ENCODE assay signal across 14 cellular contexts in the genomic region with DNA sequence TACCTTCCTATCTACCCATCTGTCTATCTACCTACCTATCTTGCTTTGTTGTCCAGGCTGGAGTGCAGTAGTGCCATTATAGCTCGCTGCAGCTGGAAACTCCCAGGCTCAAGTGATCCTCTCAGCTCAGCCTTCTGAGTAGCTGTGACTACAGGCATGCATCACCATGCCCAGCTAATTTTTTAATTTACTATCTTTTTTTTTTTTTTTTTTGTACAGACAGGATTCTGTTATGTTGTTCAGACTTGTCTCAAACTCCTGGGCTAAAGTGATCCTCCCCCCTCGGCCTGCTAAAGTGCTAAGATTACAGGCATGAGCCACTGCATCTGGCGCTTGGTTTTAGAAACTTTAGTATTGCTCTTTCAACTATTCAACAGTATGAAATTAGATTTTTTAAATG.
A peak's percentile ranks its signal among the peaks of the same experiment; 100 is the strongest.
DNase-seq lines count a peak whose midpoint lies in the region; ATAC-seq and TF ChIP-seq lines count a peak whose summit lies in the region.
"Had no signal": no experiment of that assay in that cellular context is flagged by ENCODE, and none has a peak within 500 bp of the region (broad histone marks: within the 10 kb centered on the region; RNA-seq: fewer than 3 reads in every experiment).

No MANE protein-coding gene starts in this region.

- H3K4me3 ChIP-seq in RWPE2 (ENCODE audit: severe bottlenecking) = no peak overlapping the region
- H3K4me3 ChIP-seq: HAP-1 had no signal

- no peak overlapping the region for H3K27ac ChIP-seq in RWPE2 (ENCODE audit: poor library complexity, severe bottlenecking)
- H3K27ac ChIP-seq: 22Rv1 had no signal

- H3K36me3 ChIP-seq in RWPE2 (ENCODE audit: low read depth) = no peaks in the 10 kb centered on the region
- H3K36me3 ChIP-seq: HAP-1 had no signal

- H3K4me1 ChIP-seq in RWPE2 (ENCODE audit: insufficient read depth, poor library complexity, severe bottlenecking) = no peaks in the 10 kb centered on the region
- H3K4me1 ChIP-seq: HAP-1 had no signal

- DNase-seq in NCI-H1105 treated with DMSO at 0.1 percent for 48 hours (lab: John Stamatoyannopoulos, UW) (peak; percentile 36), NCI-H1105 (lab: John Stamatoyannopoulos, UW) (no peak), RWPE2 (ENCODE audit: low spot score) (peak; percentile 32), NCI-H82 treated with DMSO at 0.1 percent for 48 hours (lab: John Stamatoyannopoulos, UW; ENCODE audit: unreplicated experiment) (no peak), HuH-7.5 (ENCODE audit: low spot score) (no peak)
- DNase-seq: CD8-positive, alpha-beta T cell; COR-L47; DMS53; GF-D8 had no signal

- no peak for TF ChIP-seq CTCF in RWPE2 (IDR thresholded peaks at IDR 0.05; ENCODE audit: poor library complexity, severe bottlenecking)

- no peaks in the 10 kb centered on the region for H3K9me3 ChIP-seq in RWPE2 (ENCODE audit: severe bottlenecking)
- H3K9me3 ChIP-seq: HAP-1 had no signal

- H3K27me3 ChIP-seq in RWPE2 (ENCODE audit: insufficient read depth, poor library complexity, severe bottlenecking) = no peaks in the 10 kb centered on the region

- ATAC-seq in RWPE2 (ENCODE audit: low read depth) (peak; percentile 63; the same call in 2 of the 3 replicates), esophagus mucosa (peak; percentile 68), HG03025 (IDR thresholded peaks at IDR 0.05; ENCODE audit: low FRiP score, unreplicated experiment) (no peak), HG02970 (IDR thresholded peaks at IDR 0.05; ENCODE audit: low FRiP score, unreplicated experiment) (no peak)
- ATAC-seq: CD8-positive, alpha-beta T cell had no signal

Comparison
In these comparisons a context has a peak if more than half of its experiments do, and no peak if none do; other contexts are left out.
1. DNase-seq: peak in NCI-H1105 treated with DMSO at 0.1 percent for 48 hours (single experiment) and RWPE2 (single experiment); none in NCI-H1105 (single experiment), NCI-H82 treated with DMSO at 0.1 percent for 48 hours (single experiment) and HuH-7.5 (single experiment).
2. ATAC-seq: peak in RWPE2 (single experiment) and esophagus mucosa (single experiment); none in HG03025 (single experiment) and HG02970 (single experiment).